Comparison of ENCODE assay signal across 11 cellular contexts in the genomic region with DNA sequence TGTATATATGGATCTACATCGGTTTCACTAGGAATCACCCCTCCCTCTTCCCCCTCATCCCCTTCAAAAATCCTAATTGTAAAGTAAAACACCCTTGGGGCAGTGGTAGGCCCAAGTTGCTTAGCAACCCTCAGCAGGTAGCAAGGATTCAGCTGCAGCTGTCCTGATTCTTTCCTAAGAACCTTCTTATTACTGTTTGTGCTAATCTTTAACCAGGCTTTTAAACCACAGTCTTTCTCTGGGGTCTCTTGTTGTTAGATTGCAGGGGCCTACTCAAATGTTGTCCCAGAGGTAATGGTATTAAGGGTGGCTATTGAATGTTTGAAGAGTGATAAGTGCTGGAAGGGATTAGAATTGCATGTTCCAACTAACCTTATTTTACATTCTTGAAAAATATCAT.
DNase-seq lines count a peak whose midpoint lies in the region.
"Had no signal": no experiment of that assay in that cellular context is flagged by ENCODE, and none has a peak within 500 bp of the region (broad histone marks: within the 10 kb centered on the region; RNA-seq: fewer than 3 reads in every experiment).

No MANE protein-coding gene starts in this region.

- H3K4me1 ChIP-seq in NT2/D1 (ENCODE audit: insufficient read depth, insufficient read length): no peaks in the 10 kb centered on the region

- no peaks in the 10 kb centered on the region for H3K36me3 ChIP-seq in NT2/D1 (ENCODE audit: insufficient read depth, insufficient read length, low read length)

- no peaks in the 10 kb centered on the region for H3K27me3 ChIP-seq in NT2/D1 (ENCODE audit: insufficient read depth, insufficient read length)

- H3K9ac ChIP-seq in NT2/D1 (ENCODE audit: insufficient read length, low read depth): no peak overlapping the region

- H3K9me3 ChIP-seq in NT2/D1 (ENCODE audit: insufficient read depth, low read length): no peaks in the 10 kb centered on the region

- no peak overlapping the region for H3K4me3 ChIP-seq in NT2/D1 (ENCODE audit: insufficient read length, low read depth)

- DNase-seq in COLO668 (lab: John Stamatoyannopoulos, UW; ENCODE audit: unreplicated experiment): peak; percentile 18
- peak; percentile 77 to 95 (median 82) for DNase-seq in NCI-H1417 (lab: John Stamatoyannopoulos, UW)
- peak; percentile 46 for DNase-seq in NT2/D1 (ENCODE audit: low read depth, low spot score)
- DNase-seq in iPS-NIHi7 (ENCODE audit: extremely low spot score): peak; percentile 80
- no peak for DNase-seq in NCI-H226
- no peak for DNase-seq in stimulated activated CD4-positive, alpha-beta T cell treated with anti-CD3 and anti-CD28 coated beads, Interleukin-1b, Interleukin-23, amount 100 ng/mL, for 48 hours
- no peak for DNase-seq in cerebellar nuclear complex (lab: John Stamatoyannopoulos, UW)
- no peak for DNase-seq in stimulated activated CD4-positive, alpha-beta T cell treated with anti-CD3 and anti-CD28 coated beads, Interleukin-2, amount 100 ng/mL, for 24 hours
- DNase-seq: anterior cingulate cortex, small intestine, T-helper 2 cell had no signal

Comparison
In these comparisons a context has a peak if more than half of its experiments do, and no peak if none do; other contexts are left out.
1. DNase-seq: peak in COLO668 (single experiment), NCI-H1417 (3 of 3), NT2/D1 (single experiment) and iPS-NIHi7 (single experiment); none in NCI-H226 (single experiment), stimulated activated CD4-positive, alpha-beta T cell treated with anti-CD3 and anti-CD28 coated beads, Interleukin-1b, Interleukin-23, amount 100 ng/mL, for 48 hours (single experiment), cerebellar nuclear complex (0 of 2) and stimulated activated CD4-positive, alpha-beta T cell treated with anti-CD3 and anti-CD28 coated beads, Interleukin-2, amount 100 ng/mL, for 24 hours (0 of 2).